Comparison of ENCODE assay signal across 8 cellular contexts in the genomic region with DNA sequence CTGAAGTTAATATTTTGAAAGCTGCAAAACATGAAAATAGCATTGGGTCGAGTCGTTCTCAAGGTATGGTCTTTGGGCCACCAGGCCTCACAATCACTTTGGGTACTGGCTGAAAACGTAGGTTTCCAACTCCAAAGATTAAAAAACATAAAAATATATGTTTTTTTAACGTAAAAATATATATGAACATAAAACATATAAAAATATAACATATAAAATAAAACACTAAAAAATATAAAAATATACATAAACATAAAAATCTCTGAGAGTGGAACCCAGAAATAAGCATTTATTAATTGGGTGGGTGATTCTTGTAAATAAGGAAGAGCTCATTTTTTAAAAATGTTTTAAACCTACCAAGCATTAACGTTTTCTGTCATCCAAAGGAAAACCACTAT. TPM values are rescaled to one million over a fixed set of nuclear protein-coding genes. Genes with fewer than 3 reads are reported as not detected.
A peak's percentile ranks its signal among the peaks of the same experiment; 100 is the strongest.
DNase-seq lines count a peak whose midpoint lies in the region; ATAC-seq lines count a peak whose summit lies in the region.

No MANE protein-coding gene starts in this region.

- H3K4me1 Mint-ChIP-seq in activated naive CD8-positive, alpha-beta T cell (ENCODE audit: low read depth): peaks cover 31% of the 10 kb centered on the region
- peaks cover 26 to 34% of the 10 kb centered on the region in 2 donors for H3K4me1 Mint-ChIP-seq in immature natural killer cell

- H3K9me3 Mint-ChIP-seq in activated naive CD8-positive, alpha-beta T cell (ENCODE audit: low read depth): no peaks in the 10 kb centered on the region
- peaks cover 0 to 2% (median 0%) of the 10 kb centered on the region in 6 donors for H3K9me3 Mint-ChIP-seq in immature natural killer cell

- peak overlapping the region in 4 of 5 donors; percentile 58 to 87 (median 82) for H3K9ac ChIP-seq in subcutaneous abdominal adipose tissue (ENCODE audit: low read length in 5 of 5)

- H3K27ac Mint-ChIP-seq in activated naive CD8-positive, alpha-beta T cell: peak overlapping the region; percentile 97
- peak overlapping the region; percentile 75 to 97 (median 95) for H3K27ac Mint-ChIP-seq in immature natural killer cell

- H3K4me3 Mint-ChIP-seq in activated naive CD8-positive, alpha-beta T cell: peak overlapping the region; percentile 91
- peak overlapping the region; percentile 85 to 92 (median 90) for H3K4me3 Mint-ChIP-seq in immature natural killer cell

- peaks cover 0 to 18% (median 9%) of the 10 kb centered on the region in 5 donors for H3K36me3 ChIP-seq in subcutaneous abdominal adipose tissue (ENCODE audit: control insufficient read depth in 5 of 5, insufficient read depth in 5 of 5, low read length in 5 of 5)

- H3K27ac ChIP-seq in subcutaneous abdominal adipose tissue (ENCODE audit: low read depth, low read length): peak overlapping the region; percentile 72

- H3K27me3 ChIP-seq in subcutaneous abdominal adipose tissue (ENCODE audit: control insufficient read depth in 5 of 5, insufficient read depth in 4 of 5, low read length in 5 of 5): no peaks in the 10 kb centered on the region

- H3K9me3 ChIP-seq in subcutaneous abdominal adipose tissue (ENCODE audit: control insufficient read depth in 5 of 5, low read length in 5 of 5): no peaks in the 10 kb centered on the region

- DNase-seq in NCI-H2196 (lab: John Stamatoyannopoulos, UW; ENCODE audit: unreplicated experiment) (peak; percentile 46), NCI-H2196 treated with DMSO at 0.1 percent for 48 hours (lab: John Stamatoyannopoulos, UW; ENCODE audit: unreplicated experiment) (no peak), immature natural killer cell (no peak), MV-4-11 (lab: John Stamatoyannopoulos, UW) (no peak)
- DNase-seq in stimulated activated CD4-positive, alpha-beta T cell treated with anti-CD3 and anti-CD28 coated beads, Interleukin-2, amount 100 ng/mL, for 24 hours: no peak

- no peak for ATAC-seq in HG02798 (IDR thresholded peaks at IDR 0.05; ENCODE audit: poor library complexity, unreplicated experiment)

- no peaks in the 10 kb centered on the region for H3K27me3 Mint-ChIP-seq in activated naive CD8-positive, alpha-beta T cell
- peaks cover 0 to 3% (median 1%) of the 10 kb centered on the region in 3 donors for H3K27me3 Mint-ChIP-seq in immature natural killer cell (ENCODE audit: low read depth in 3 of 3)

- H3K4me1 ChIP-seq in subcutaneous abdominal adipose tissue (ENCODE audit: control insufficient read depth in 5 of 5, insufficient read depth in 5 of 5, low read length in 5 of 5): peaks cover 0 to 24% (median 17%) of the 10 kb centered on the region in 5 donors

- H3K4me3 ChIP-seq in subcutaneous abdominal adipose tissue (ENCODE audit: low read depth in 1 of 5, low read length in 5 of 5): peak overlapping the region; percentile 76 to 88 (median 86)

- peaks cover 6% of the 10 kb centered on the region for H3K36me3 Mint-ChIP-seq in activated naive CD8-positive, alpha-beta T cell
- peaks cover 0 to 13% (median 3%) of the 10 kb centered on the region in 3 donors for H3K36me3 Mint-ChIP-seq in immature natural killer cell

RNA-seq across cellular contexts. Expression of a gene that starts 0.7 kb away (rescaled TPM):
- 10 to 100 TPM; 21.6 to 43.2 (median 23.7) TPM for polyA plus RNA-seq in immature natural killer cell
